26 cellular contexts compared by ENCODE assay signal in genomic region chr4:113505057-113505456, GRCh38.
"Had no signal": no experiment of that assay in that cellular context is flagged by ENCODE, and none has a peak within 500 bp of the region (broad histone marks: within the 10 kb centered on the region; RNA-seq: fewer than 3 reads in every experiment).

No MANE protein-coding gene starts in this region.

- H3K9me3 ChIP-seq: ascending aorta, body of pancreas, Peyer's patch had no signal

- H3K27me3 ChIP-seq: ascending aorta, body of pancreas, Peyer's patch had no signal

- H3K27ac ChIP-seq: ascending aorta, body of pancreas, Peyer's patch, RWPE1 had no signal

- DNase-seq: activated CD4-positive, alpha-beta T cell treated with anti-CD3 and anti-CD28 coated beads for 48 hours; activated CD4-positive, alpha-beta T cell treated with anti-CD3 and anti-CD28 coated beads, Interleukin-2, amount 50 U/mL, for 4 hours; activated CD4-positive, CD25-positive, alpha-beta regulatory T cell treated with anti-CD3 and anti-CD28 coated beads, Interleukin-2, amount 50 U/mL, for 72 hours; activated CD8-positive, alpha-beta memory T cell treated with anti-CD3 and anti-CD28 coated beads, Interleukin-2, amount 50 U/mL, for 48 hours; activated CD8-positive, alpha-beta T cell treated with anti-CD3 and anti-CD28 coated beads, Interleukin-2, amount 10 ng/mL, durations not matched to agents 7 days and 5 days; activated naive CD4-positive, alpha-beta T cell treated with Interleukin-2 at 50 U/mL for 16 hours; activated naive CD8-positive, alpha-beta T cell treated with anti-CD3 and anti-CD28 coated beads, Interleukin-2, amount 50 U/mL, for 24 hours; activated T-cell treated with anti-CD3 and anti-CD28 coated beads, Interleukin-2, amount 50 U/mL, for 1 hour; amniotic stem cell; body of pancreas; Kasumi-1; NCI-H1105 treated with DMSO at 0.1 percent for 48 hours; NCI-H1694; NCI-H2029; NCI-H2107; NCI-H524; Peyer's patch; SHP77 treated with DMSO at 0.1 percent for 48 hours; T-helper 17 cell; T-helper 9 cell had no signal

- H3K4me1 ChIP-seq: ascending aorta, Peyer's patch had no signal

- H3K4me3 ChIP-seq: ascending aorta, body of pancreas, K562, Peyer's patch had no signal

- FAIRE-seq: bronchial epithelial cell, K562 had no signal

- ATAC-seq: activated CD8-positive, alpha-beta T cell treated with anti-CD3 and anti-CD28 coated beads, Interleukin-2, amount 10 ng/mL, durations not matched to agents 7 days and 5 days; activated naive CD4-positive, alpha-beta T cell treated with anti-CD3 and anti-CD28 coated beads, Interleukin-2, amount 50 U/mL, for 72 hours; activated naive CD8-positive, alpha-beta T cell treated with anti-CD3 and anti-CD28 coated beads, Interleukin-2, amount 50 U/mL, for 24 hours; body of pancreas; K562; T-helper 17 cell; WTC11 had no signal
